Comparison of ENCODE assay signal across 8 cellular contexts in the genomic region with DNA sequence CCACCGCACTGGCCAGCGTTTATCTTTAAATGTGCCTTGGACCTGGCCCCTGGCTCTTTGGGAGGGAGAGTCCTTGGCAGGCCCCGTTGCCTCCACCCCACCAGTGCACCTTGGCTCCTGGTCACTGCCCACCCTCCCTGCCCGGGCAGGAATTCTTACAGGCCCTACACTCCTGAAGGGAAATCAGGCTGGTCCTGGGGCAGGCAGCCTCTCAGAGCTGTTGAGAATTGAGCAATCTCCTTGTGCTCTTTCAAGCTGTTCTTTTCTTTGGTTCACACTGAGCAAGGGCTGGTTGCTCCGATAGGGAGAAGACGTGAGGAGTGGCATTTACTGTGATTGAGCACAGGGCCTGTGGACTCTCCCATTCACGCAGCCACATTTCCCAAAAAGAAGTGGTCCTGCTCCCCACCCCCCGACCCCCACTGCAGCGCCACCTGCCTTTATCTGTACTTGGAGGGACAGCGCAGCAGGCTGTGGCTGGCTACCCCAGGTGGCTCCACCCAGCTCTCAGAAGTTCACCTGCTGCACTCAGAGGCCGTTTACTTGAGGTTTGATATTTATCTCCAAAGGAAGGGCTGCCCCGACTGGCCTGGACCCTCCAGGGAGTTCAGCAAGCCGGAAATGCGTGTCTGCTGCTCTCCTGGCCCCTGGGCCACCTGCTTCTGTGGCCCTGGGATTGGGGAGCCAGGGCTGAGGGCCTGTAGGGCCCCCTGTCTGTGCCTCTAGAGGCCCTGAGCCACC. TPM values are rescaled to one million over a fixed set of nuclear protein-coding genes. Genes with fewer than 3 reads are reported as not detected.
DNase-seq lines count a peak whose midpoint lies in the region; TF ChIP-seq lines count a peak whose summit lies in the region.

No MANE protein-coding gene starts in this region.

- WGBS in HUES64, result 62% methylated on average over 14 of the region's 14 CpGs

- H3K9me3 ChIP-seq in HUES64 (ENCODE audit: insufficient read depth, low read depth, low read length) (no peaks in the 10 kb centered on the region), muscle layer of duodenum (ENCODE audit: control insufficient read depth in 1 of 2, low read length in 2 of 2) (no peaks in the 10 kb centered on the region)

- DNase-seq in AG10803 (ENCODE audit: low read depth) (peak; percentile 62), choroid plexus epithelial cell (ENCODE audit: low read depth) (peak; percentile 84), inferior parietal cortex (ENCODE audit: extremely low spot score) (no peak), NCI-H82 (lab: John Stamatoyannopoulos, UW) (no peak), OCI-M2 (lab: John Stamatoyannopoulos, UW; ENCODE audit: unreplicated experiment) (no peak), RKO (ENCODE audit: low spot score) (no peak)

- peaks cover 56% of the 10 kb centered on the region for H3K4me1 ChIP-seq in HUES64 (ENCODE audit: insufficient read depth, low read length)
- H3K4me1 ChIP-seq in muscle layer of duodenum (ENCODE audit: control insufficient read depth in 1 of 2, insufficient read depth in 2 of 2, low read length in 2 of 2), result peaks cover 25 to 87% of the 10 kb centered on the region in 2 donors

- H3K9ac ChIP-seq in HUES64 (ENCODE audit: low read depth, low read length), result no peak overlapping the region

- H3K27ac ChIP-seq in HUES64 (ENCODE audit: low read depth, low read length) (peak overlapping the region; percentile 57), muscle layer of duodenum (ENCODE audit: low read length) (peak overlapping the region; percentile 39)

- H3K4me3 ChIP-seq in AG10803 (ENCODE audit: low read length), result no peak overlapping the region
- no peak overlapping the region for H3K4me3 ChIP-seq in HUES64 (ENCODE audit: low read length)
- no peak overlapping the region for H3K4me3 ChIP-seq in choroid plexus epithelial cell (ENCODE audit: low read depth, low read length)
- H3K4me3 ChIP-seq in muscle layer of duodenum (ENCODE audit: low read depth in 1 of 2, low read length in 2 of 2), result no peak overlapping the region

- H3K27me3 ChIP-seq in HUES64 (ENCODE audit: insufficient read depth, low read length), result no peaks in the 10 kb centered on the region
- no peaks in the 10 kb centered on the region for H3K27me3 ChIP-seq in muscle layer of duodenum (ENCODE audit: low read depth, low read length)

- H3K36me3 ChIP-seq in HUES64 (ENCODE audit: insufficient read depth, low read length) (no peaks in the 10 kb centered on the region; the same call in 1 of the 2 replicates), muscle layer of duodenum (ENCODE audit: control insufficient read depth in 1 of 2, insufficient read depth in 2 of 2, low read length in 2 of 2) (no peaks in the 10 kb centered on the region)

- TF ChIP-seq CTCF in AG10803 (conservative IDR thresholded peaks at IDR 0.05; ENCODE audit: low read length) (no peak), choroid plexus epithelial cell (conservative IDR thresholded peaks at IDR 0.05; ENCODE audit: low read depth, low read length) (peak; percentile 7)

RNA-seq across cellular contexts. Expression of a gene that starts 47.8 kb away (rescaled TPM):
- polyA plus RNA-seq in HUES64 (2013, experiment 1 of 2), result 33.1 TPM
- polyA plus RNA-seq in HUES64 (2013, experiment 2 of 2), result 32.7 TPM

Comparison
In these comparisons a context has a peak if more than half of its experiments do, and no peak if none do; other contexts are left out.
1. DNase-seq: peak in AG10803 (single experiment) and choroid plexus epithelial cell (single experiment); none in inferior parietal cortex (single experiment), NCI-H82 (single experiment), OCI-M2 (single experiment) and RKO (single experiment).